13 cellular contexts compared by ENCODE assay signal in genomic region chr6:39314273-39314790, GRCh38. TPM values are rescaled to one million over a fixed set of nuclear protein-coding genes. Genes with fewer than 3 reads are reported as not detected.
DNase-seq lines count a peak whose midpoint lies in the region; ATAC-seq and TF ChIP-seq lines count a peak whose summit lies in the region.
"Had no signal": no experiment of that assay in that cellular context is flagged by ENCODE, and none has a peak within 500 bp of the region (broad histone marks: within the 10 kb centered on the region; RNA-seq: fewer than 3 reads in every experiment).

A gene with protein sequence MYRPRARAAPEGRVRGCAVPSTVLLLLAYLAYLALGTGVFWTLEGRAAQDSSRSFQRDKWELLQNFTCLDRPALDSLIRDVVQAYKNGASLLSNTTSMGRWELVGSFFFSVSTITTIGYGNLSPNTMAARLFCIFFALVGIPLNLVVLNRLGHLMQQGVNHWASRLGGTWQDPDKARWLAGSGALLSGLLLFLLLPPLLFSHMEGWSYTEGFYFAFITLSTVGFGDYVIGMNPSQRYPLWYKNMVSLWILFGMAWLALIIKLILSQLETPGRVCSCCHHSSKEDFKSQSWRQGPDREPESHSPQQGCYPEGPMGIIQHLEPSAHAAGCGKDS (minus strand): TSS chr6:39314419. CDS start chr6:39314320, 99 bp downstream.

- peaks cover 43% of the 10 kb centered on the region for H3K27me3 Mint-ChIP-seq in stimulated activated naive CD8-positive, alpha-beta T cell treated with anti-CD3 and anti-CD28 coated beads, Interleukin-15, Interleukin-2, amounts not matched to agents 100 ng/mL and 50 ng/mL, for 24 hours
- peaks cover 35 to 62% of the 10 kb centered on the region in 2 donors for H3K27me3 Mint-ChIP-seq in CD8-positive, alpha-beta memory T cell

- no peak within 1 kb of the TSS for H2AFZ ChIP-seq in neural cell (ENCODE audit: low read depth, low read length)

- H3K9me3 Mint-ChIP-seq in stimulated activated naive CD8-positive, alpha-beta T cell treated with anti-CD3 and anti-CD28 coated beads, Interleukin-15, Interleukin-2, amounts not matched to agents 100 ng/mL and 50 ng/mL, for 24 hours, result no peaks in the 10 kb centered on the region
- no peaks in the 10 kb centered on the region for H3K9me3 Mint-ChIP-seq in CD8-positive, alpha-beta memory T cell

- no peak within 1 kb of the TSS for H3K27ac Mint-ChIP-seq in stimulated activated naive CD8-positive, alpha-beta T cell treated with anti-CD3 and anti-CD28 coated beads, Interleukin-15, Interleukin-2, amounts not matched to agents 100 ng/mL and 50 ng/mL, for 24 hours
- no peak within 1 kb of the TSS for H3K27ac Mint-ChIP-seq in CD8-positive, alpha-beta memory T cell

- H3K27me3 ChIP-seq in ectodermal cell (ENCODE audit: control insufficient read depth, insufficient read depth, low read length, poor library complexity, severe bottlenecking), result peaks cover 65% of the 10 kb centered on the region
- H3K27me3 ChIP-seq in neural cell (ENCODE audit: insufficient read depth, low read depth, low read length), result peaks cover 48% of the 10 kb centered on the region
- peaks cover 17% of the 10 kb centered on the region for H3K27me3 ChIP-seq in CD8-positive, alpha-beta memory T cell (ENCODE audit: insufficient read depth, low read length, poor library complexity, severe bottlenecking)

- no peak for DNase-seq in stimulated activated naive CD8-positive, alpha-beta T cell treated with anti-CD3 and anti-CD28 coated beads, Interleukin-15, Interleukin-2, amounts not matched to agents 100 U/mL and 50 U/mL, for 24 hours
- DNase-seq in NCI-H345 treated with DMSO at 0.1 percent for 48 hours (lab: John Stamatoyannopoulos, UW; ENCODE audit: unreplicated experiment), result no peak
- DNase-seq in CD8-positive, alpha-beta memory T cell, result no peak
- DNase-seq: T-helper 9 cell had no signal

- H3K9me3 ChIP-seq in ectodermal cell (ENCODE audit: control insufficient read depth, low read length) (no peaks in the 10 kb centered on the region), neural cell (ENCODE audit: low read length) (no peaks in the 10 kb centered on the region)
- H3K9me3 ChIP-seq in CD8-positive, alpha-beta memory T cell (ENCODE audit: low read length), result no peaks in the 10 kb centered on the region

- H3K9ac ChIP-seq in neural cell (ENCODE audit: low read length), result peak within 1 kb of the TSS; percentile 14

- no peaks in the 10 kb centered on the region for H3K9me2 ChIP-seq in neural cell (ENCODE audit: insufficient read depth, low read length)

- POLR2A ChIA-PET in CD8-positive, alpha-beta memory T cell (lab: Charles Lee), result no interaction called here

- no peak for ATAC-seq in stimulated activated naive CD8-positive, alpha-beta T cell treated with anti-CD3 and anti-CD28 coated beads, Interleukin-15, Interleukin-2, amounts not matched to agents 100 U/mL and 50 U/mL, for 24 hours
- ATAC-seq in GM21825 (IDR thresholded peaks at IDR 0.05; ENCODE audit: unreplicated experiment) (no peak), GM21423 (IDR thresholded peaks at IDR 0.05; ENCODE audit: unreplicated experiment) (no peak)
- ATAC-seq: esophagus mucosa had no signal

- H3K27ac ChIP-seq in ectodermal cell (ENCODE audit: insufficient read depth, low read depth, low read length, poor library complexity, severe bottlenecking) (no peak within 1 kb of the TSS), neural cell (ENCODE audit: low read length) (no peak within 1 kb of the TSS)
- H3K27ac ChIP-seq in CD8-positive, alpha-beta memory T cell (ENCODE audit: low read depth, low read length), result no peak within 1 kb of the TSS

- no peak for TF ChIP-seq EP300 in neural cell (conservative IDR thresholded peaks at IDR 0.05; ENCODE audit: poor library complexity, severe bottlenecking)

- H3K36me3 ChIP-seq in ectodermal cell (ENCODE audit: control insufficient read depth, insufficient read depth, low read length) (no peaks in the 10 kb centered on the region), neural cell (ENCODE audit: insufficient read depth, low read length) (no peaks in the 10 kb centered on the region)
- no peaks in the 10 kb centered on the region for H3K36me3 ChIP-seq in CD8-positive, alpha-beta memory T cell (ENCODE audit: insufficient read depth, low read length)

- H3K79me2 ChIP-seq in neural cell (replicated peaks; ENCODE audit: insufficient read depth, low read length), result no peaks in the 10 kb centered on the region

- H3K4me3 Mint-ChIP-seq in stimulated activated naive CD8-positive, alpha-beta T cell treated with anti-CD3 and anti-CD28 coated beads, Interleukin-15, Interleukin-2, amounts not matched to agents 100 ng/mL and 50 ng/mL, for 24 hours, result peak within 1 kb of the TSS; percentile 3
- H3K4me3 Mint-ChIP-seq in CD8-positive, alpha-beta memory T cell, result peak within 1 kb of the TSS in 3 of 7 donors; percentile 8 to 59 (median 27)

- no peak for TF ChIP-seq CTCF in neural cell (IDR thresholded peaks at IDR 0.05; ENCODE audit: poor library complexity, severe bottlenecking)

- H3K36me3 Mint-ChIP-seq in stimulated activated naive CD8-positive, alpha-beta T cell treated with anti-CD3 and anti-CD28 coated beads, Interleukin-15, Interleukin-2, amounts not matched to agents 100 ng/mL and 50 ng/mL, for 24 hours (ENCODE audit: low read depth), result no peaks in the 10 kb centered on the region
- no peaks in the 10 kb centered on the region for H3K36me3 Mint-ChIP-seq in CD8-positive, alpha-beta memory T cell

- H3K4me1 Mint-ChIP-seq in stimulated activated naive CD8-positive, alpha-beta T cell treated with anti-CD3 and anti-CD28 coated beads, Interleukin-15, Interleukin-2, amounts not matched to agents 100 ng/mL and 50 ng/mL, for 24 hours (ENCODE audit: low read depth), result peaks cover 3% of the 10 kb centered on the region
- H3K4me1 Mint-ChIP-seq in CD8-positive, alpha-beta memory T cell, result peaks cover 0 to 13% (median 2%) of the 10 kb centered on the region in 3 donors

- TF ChIP-seq RAD21 in neural cell (conservative IDR thresholded peaks at IDR 0.05), result no peak

- H3F3A ChIP-seq in neural cell (ENCODE audit: insufficient read depth, low read length, poor library complexity, severe bottlenecking), result no peaks in the 10 kb centered on the region

- H4K20me1 ChIP-seq in neural cell (ENCODE audit: insufficient read depth), result no peaks in the 10 kb centered on the region

- CTCF ChIA-PET in CD8-positive, alpha-beta memory T cell (lab: Charles Lee), result interaction anchor here (1.0 kb wide), 1 partner anchor 11 kb away, joined by 3 read pairs; no protein-coding TSS in a partner anchor

- no peak within 1 kb of the TSS for H3K4me2 ChIP-seq in neural cell (ENCODE audit: low read length)

- H3K4me1 ChIP-seq in ectodermal cell (ENCODE audit: control insufficient read depth, insufficient read depth, low read length), result no peaks in the 10 kb centered on the region
- H3K4me1 ChIP-seq in CD8-positive, alpha-beta memory T cell (ENCODE audit: insufficient read depth, low read length), result no peaks in the 10 kb centered on the region

- peak within 1 kb of the TSS; percentile 44 for H3K4me3 ChIP-seq in ectodermal cell (ENCODE audit: insufficient read depth, low read depth, low read length)
- peak within 1 kb of the TSS; percentile 63 for H3K4me3 ChIP-seq in neural cell (ENCODE audit: low read length)
- H3K4me3 ChIP-seq in CD8-positive, alpha-beta memory T cell (ENCODE audit: low read length), result no peak within 1 kb of the TSS

- WGBS in ectodermal cell, 2 experiments, result 18 to 20% methylated on average over 28 of the region's 28 CpGs

TF ChIP-seq in neural cell, 6 proteins besides CTCF, POLR2A, EP300 and RAD21:
- TF ChIP-seq, protein P1, sequence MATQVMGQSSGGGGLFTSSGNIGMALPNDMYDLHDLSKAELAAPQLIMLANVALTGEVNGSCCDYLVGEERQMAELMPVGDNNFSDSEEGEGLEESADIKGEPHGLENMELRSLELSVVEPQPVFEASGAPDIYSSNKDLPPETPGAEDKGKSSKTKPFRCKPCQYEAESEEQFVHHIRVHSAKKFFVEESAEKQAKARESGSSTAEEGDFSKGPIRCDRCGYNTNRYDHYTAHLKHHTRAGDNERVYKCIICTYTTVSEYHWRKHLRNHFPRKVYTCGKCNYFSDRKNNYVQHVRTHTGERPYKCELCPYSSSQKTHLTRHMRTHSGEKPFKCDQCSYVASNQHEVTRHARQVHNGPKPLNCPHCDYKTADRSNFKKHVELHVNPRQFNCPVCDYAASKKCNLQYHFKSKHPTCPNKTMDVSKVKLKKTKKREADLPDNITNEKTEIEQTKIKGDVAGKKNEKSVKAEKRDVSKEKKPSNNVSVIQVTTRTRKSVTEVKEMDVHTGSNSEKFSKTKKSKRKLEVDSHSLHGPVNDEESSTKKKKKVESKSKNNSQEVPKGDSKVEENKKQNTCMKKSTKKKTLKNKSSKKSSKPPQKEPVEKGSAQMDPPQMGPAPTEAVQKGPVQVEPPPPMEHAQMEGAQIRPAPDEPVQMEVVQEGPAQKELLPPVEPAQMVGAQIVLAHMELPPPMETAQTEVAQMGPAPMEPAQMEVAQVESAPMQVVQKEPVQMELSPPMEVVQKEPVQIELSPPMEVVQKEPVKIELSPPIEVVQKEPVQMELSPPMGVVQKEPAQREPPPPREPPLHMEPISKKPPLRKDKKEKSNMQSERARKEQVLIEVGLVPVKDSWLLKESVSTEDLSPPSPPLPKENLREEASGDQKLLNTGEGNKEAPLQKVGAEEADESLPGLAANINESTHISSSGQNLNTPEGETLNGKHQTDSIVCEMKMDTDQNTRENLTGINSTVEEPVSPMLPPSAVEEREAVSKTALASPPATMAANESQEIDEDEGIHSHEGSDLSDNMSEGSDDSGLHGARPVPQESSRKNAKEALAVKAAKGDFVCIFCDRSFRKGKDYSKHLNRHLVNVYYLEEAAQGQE (IDR thresholded peaks at IDR 0.05; ENCODE audit: borderline replicate concordance), result no peak
- TF ChIP-seq POLR2AphosphoS5 (IDR thresholded peaks at IDR 0.05) (no peak), MXI1 (conservative IDR thresholded peaks at IDR 0.05; ENCODE audit: poor library complexity, severe bottlenecking) (no peak), SMC3 (conservative IDR thresholded peaks at IDR 0.05; ENCODE audit: poor library complexity) (no peak), TAF1 (IDR thresholded peaks at IDR 0.05; ENCODE audit: low read depth) (no peak), EZH2 (IDR thresholded peaks at IDR 0.05; ENCODE audit: borderline replicate concordance, insufficient read depth, low read length, poor library complexity, severe bottlenecking) (no peak)
TF ChIP-seq in neural cell: peak in this region for 0.

RNA-seq across cellular contexts. Expression of the gene that starts here (rescaled TPM):
- polyA plus RNA-seq in ectodermal cell (2013, experiment 1 of 4), result not detected
- 0.14 TPM for polyA plus RNA-seq in ectodermal cell (2013, experiment 2 of 4)
- 0.27 TPM for polyA plus RNA-seq in ectodermal cell (2013, experiment 3 of 4)
- polyA plus RNA-seq in ectodermal cell (2013, experiment 4 of 4), result 0.32 TPM
- 0.67 TPM in 1 of 2 replicates, not detected in the other for polyA plus RNA-seq in neural cell
- polyA minus RNA-seq in neural cell, result not detected in 2 replicates
- not detected for total RNA-seq in CD8-positive, alpha-beta memory T cell
- polyA plus RNA-seq in CD8-positive, alpha-beta memory T cell, result not detected
- total RNA-seq: Daoy, myocyte, NCI-H460 had no signal
